Comparison of ENCODE assay signal across 1 cellular context in genomic region chr5:173293817-173294672, GRCh38.
TF ChIP-seq lines count a peak whose summit lies in the region.

No MANE protein-coding gene starts in this region.

TF ChIP-seq in HepG2, 621 proteins besides CTCF, POLR2A, EP300 and RAD21 (continued from another document and continues in another):
- TF ChIP-seq THAP8 (CRISPR knock-in tag; IDR thresholded peaks at IDR 0.05; ENCODE audit: borderline replicate concordance) (no peak), ETV5 (CRISPR knock-in tag; IDR thresholded peaks at IDR 0.05; ENCODE audit: borderline replicate concordance) (0 out of 2 replicates have a peak, but pooled peaks have one; percentile 15), REPIN1 (CRISPR knock-in tag; IDR thresholded peaks at IDR 0.05; ENCODE audit: borderline replicate concordance, low read depth) (peak; percentile 44; the same call in 1 of the 2 replicates), CBX2 (IDR thresholded peaks at IDR 0.05; ENCODE audit: low read depth, low read length) (no peak), CBX2 (CRISPR knock-in tag; IDR thresholded peaks at IDR 0.05; ENCODE audit: low read depth) (no peak), CBX5 (CRISPR knock-in tag; IDR thresholded peaks at IDR 0.05; ENCODE audit: borderline replicate concordance) (peak; percentile 18; the same call in 1 of the 2 replicates), HBP1 (CRISPR knock-in tag; IDR thresholded peaks at IDR 0.05; ENCODE audit: low read depth) (peak; percentile 65; the same call in 1 of the 2 replicates), STAG1 (CRISPR knock-in tag; IDR thresholded peaks at IDR 0.05) (peak; percentile 95), HMG20B (CRISPR knock-in tag; conservative IDR thresholded peaks at IDR 0.05) (peak; percentile 49; the same call in 1 of the 2 replicates), TFDP2 (CRISPR knock-in tag; IDR thresholded peaks at IDR 0.05) (peak; percentile 53; the same call in 1 of the 2 replicates), PHF8 (CRISPR knock-in tag; IDR thresholded peaks at IDR 0.05) (peak; percentile 42; the same call in 1 of the 2 replicates), ZNF572 (CRISPR knock-in tag; IDR thresholded peaks at IDR 0.05) (0 out of 2 replicates have a peak, but pooled peaks have one; percentile 11), KLF16 (CRISPR knock-in tag; IDR thresholded peaks at IDR 0.05) (0 out of 4 replicates have a peak, but pooled peaks of 1 of the 2 experiments have one; percentile 20), NFYC (CRISPR knock-in tag; IDR thresholded peaks at IDR 0.05) (peak; percentile 20; the same call in 1 of the 2 replicates), ZNF317 (CRISPR knock-in tag; IDR thresholded peaks at IDR 0.05) (no peak), ZFX (CRISPR knock-in tag; IDR thresholded peaks at IDR 0.05; ENCODE audit: low read depth) (peak; percentile 15; the same call in 1 of the 2 replicates), MAX (IDR thresholded peaks at IDR 0.05) (0 out of 2 replicates have a peak, but pooled peaks have one; percentile 40), KDM5A (IDR thresholded peaks at IDR 0.05; ENCODE audit: borderline replicate concordance, low read length) (peak; percentile 41; the same call in 1 of the 2 replicates), KMT2B (CRISPR knock-in tag; IDR thresholded peaks at IDR 0.05) (peak; percentile 48; the same call in 1 of the 2 replicates), MXD3 (CRISPR knock-in tag; IDR thresholded peaks at IDR 0.05) (peak; percentile 54; the same call in 1 of the 2 replicates), MIXL1 (CRISPR knock-in tag; IDR thresholded peaks at IDR 0.05) (peak; percentile 58; the same call in 1 of the 2 replicates), ZNF354B (CRISPR knock-in tag; IDR thresholded peaks at IDR 0.05) (0 out of 2 replicates have a peak, but pooled peaks have one; percentile 28), ZNF574 (CRISPR knock-in tag; IDR thresholded peaks at IDR 0.05) (peak; percentile 38; the same call in 1 of the 2 replicates), SNAPC2 (CRISPR knock-in tag; IDR thresholded peaks at IDR 0.05) (peak; percentile 65; the same call in 1 of the 2 replicates), RFXAP (CRISPR knock-in tag; IDR thresholded peaks at IDR 0.05; ENCODE audit: borderline replicate concordance) (no peak), ZNF331 (CRISPR knock-in tag; IDR thresholded peaks at IDR 0.05) (peak; percentile 42; the same call in 1 of the 2 replicates), GATAD2A (CRISPR knock-in tag; IDR thresholded peaks at IDR 0.05) (peak; percentile 68), ZNF510 (CRISPR knock-in tag; IDR thresholded peaks at IDR 0.05; ENCODE audit: low read depth) (no peak), ZNF564 (CRISPR knock-in tag; IDR thresholded peaks at IDR 0.05) (no peak), KDM2A (CRISPR knock-in tag; IDR thresholded peaks at IDR 0.05; ENCODE audit: borderline replicate concordance, low read depth) (peak; percentile 67; the same call in 1 of the 2 replicates), KDM3A (CRISPR knock-in tag; IDR thresholded peaks at IDR 0.05; ENCODE audit: low read depth) (peak; percentile 48; the same call in 1 of the 2 replicates), ZNF781 (CRISPR knock-in tag; IDR thresholded peaks at IDR 0.05; ENCODE audit: borderline replicate concordance, not compliant biosample characterization) (no peak), SMAD3 (CRISPR knock-in tag; IDR thresholded peaks at IDR 0.05) (peak; percentile 44; the same call in 1 of the 2 replicates), ZNF501 (CRISPR knock-in tag; IDR thresholded peaks at IDR 0.05) (0 out of 2 replicates have a peak, but pooled peaks have one; percentile 12), ZBTB25 (CRISPR knock-in tag; IDR thresholded peaks at IDR 0.05) (peak; percentile 47; the same call in 1 of the 2 replicates), KDM4B (CRISPR knock-in tag; IDR thresholded peaks at IDR 0.05) (0 out of 2 replicates have a peak, but pooled peaks have one; percentile 46), CHD2 (IDR thresholded peaks at IDR 0.05; ENCODE audit: low read depth, low read length) (no peak), CREBL2 (CRISPR knock-in tag; IDR thresholded peaks at IDR 0.05; ENCODE audit: borderline replicate concordance) (no peak), ZNF530 (CRISPR knock-in tag; IDR thresholded peaks at IDR 0.05; ENCODE audit: low read depth) (no peak), RXRA (CRISPR knock-in tag; IDR thresholded peaks at IDR 0.05) (0 out of 2 replicates have a peak, but pooled peaks have one; percentile 7), ZNF670 (CRISPR knock-in tag; IDR thresholded peaks at IDR 0.05; ENCODE audit: borderline replicate concordance) (peak; percentile 39; the same call in 1 of the 2 replicates), ZNF816 (CRISPR knock-in tag; IDR thresholded peaks at IDR 0.05; ENCODE audit: borderline replicate concordance) (peak; percentile 71; the same call in 1 of the 2 replicates), RELA (CRISPR knock-in tag; IDR thresholded peaks at IDR 0.05) (no peak), ZNF800 (CRISPR knock-in tag; IDR thresholded peaks at IDR 0.05) (peak; percentile 42; the same call in 1 of the 2 replicates), ZFY (CRISPR knock-in tag; IDR thresholded peaks at IDR 0.05) (peak; percentile 11; the same call in 1 of the 2 replicates)
- TF ChIP-seq, protein P1, sequence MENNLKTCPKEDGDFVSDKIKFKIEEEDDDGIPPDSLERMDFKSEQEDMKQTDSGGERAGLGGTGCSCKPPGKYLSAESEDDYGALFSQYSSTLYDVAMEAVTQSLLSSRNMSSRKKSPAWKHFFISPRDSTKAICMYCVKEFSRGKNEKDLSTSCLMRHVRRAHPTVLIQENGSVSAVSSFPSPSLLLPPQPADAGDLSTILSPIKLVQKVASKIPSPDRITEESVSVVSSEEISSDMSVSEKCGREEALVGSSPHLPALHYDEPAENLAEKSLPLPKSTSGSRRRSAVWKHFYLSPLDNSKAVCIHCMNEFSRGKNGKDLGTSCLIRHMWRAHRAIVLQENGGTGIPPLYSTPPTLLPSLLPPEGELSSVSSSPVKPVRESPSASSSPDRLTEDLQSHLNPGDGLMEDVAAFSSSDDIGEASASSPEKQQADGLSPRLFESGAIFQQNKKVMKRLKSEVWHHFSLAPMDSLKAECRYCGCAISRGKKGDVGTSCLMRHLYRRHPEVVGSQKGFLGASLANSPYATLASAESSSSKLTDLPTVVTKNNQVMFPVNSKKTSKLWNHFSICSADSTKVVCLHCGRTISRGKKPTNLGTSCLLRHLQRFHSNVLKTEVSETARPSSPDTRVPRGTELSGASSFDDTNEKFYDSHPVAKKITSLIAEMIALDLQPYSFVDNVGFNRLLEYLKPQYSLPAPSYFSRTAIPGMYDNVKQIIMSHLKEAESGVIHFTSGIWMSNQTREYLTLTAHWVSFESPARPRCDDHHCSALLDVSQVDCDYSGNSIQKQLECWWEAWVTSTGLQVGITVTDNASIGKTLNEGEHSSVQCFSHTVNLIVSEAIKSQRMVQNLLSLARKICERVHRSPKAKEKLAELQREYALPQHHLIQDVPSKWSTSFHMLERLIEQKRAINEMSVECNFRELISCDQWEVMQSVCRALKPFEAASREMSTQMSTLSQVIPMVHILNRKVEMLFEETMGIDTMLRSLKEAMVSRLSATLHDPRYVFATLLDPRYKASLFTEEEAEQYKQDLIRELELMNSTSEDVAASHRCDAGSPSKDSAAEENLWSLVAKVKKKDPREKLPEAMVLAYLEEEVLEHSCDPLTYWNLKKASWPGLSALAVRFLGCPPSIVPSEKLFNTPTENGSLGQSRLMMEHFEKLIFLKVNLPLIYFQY (CRISPR knock-in tag; IDR thresholded peaks at IDR 0.05; ENCODE audit: borderline replicate concordance): 0 out of 2 replicates have a peak, but pooled peaks have one; percentile 42
- TF ChIP-seq, protein P2, sequence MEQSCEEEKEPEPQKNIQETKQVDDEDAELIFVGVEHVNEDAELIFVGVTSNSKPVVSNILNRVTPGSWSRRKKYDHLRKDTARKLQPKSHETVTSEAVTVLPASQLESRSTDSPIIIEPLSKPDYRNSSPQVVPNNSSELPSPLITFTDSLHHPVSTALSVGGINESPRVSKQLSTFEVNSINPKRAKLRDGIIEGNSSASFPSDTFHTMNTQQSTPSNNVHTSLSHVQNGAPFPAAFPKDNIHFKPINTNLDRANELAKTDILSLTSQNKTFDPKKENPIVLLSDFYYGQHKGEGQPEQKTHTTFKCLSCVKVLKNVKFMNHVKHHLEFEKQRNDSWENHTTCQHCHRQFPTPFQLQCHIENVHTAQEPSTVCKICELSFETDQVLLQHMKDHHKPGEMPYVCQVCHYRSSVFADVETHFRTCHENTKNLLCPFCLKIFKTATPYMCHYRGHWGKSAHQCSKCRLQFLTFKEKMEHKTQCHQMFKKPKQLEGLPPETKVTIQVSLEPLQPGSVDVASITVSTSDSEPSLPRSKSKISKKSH (CRISPR knock-in tag; IDR thresholded peaks at IDR 0.05; ENCODE audit: borderline replicate concordance): no peak
